Comparison of ENCODE assay signal across 22 cellular contexts in the genomic region with DNA sequence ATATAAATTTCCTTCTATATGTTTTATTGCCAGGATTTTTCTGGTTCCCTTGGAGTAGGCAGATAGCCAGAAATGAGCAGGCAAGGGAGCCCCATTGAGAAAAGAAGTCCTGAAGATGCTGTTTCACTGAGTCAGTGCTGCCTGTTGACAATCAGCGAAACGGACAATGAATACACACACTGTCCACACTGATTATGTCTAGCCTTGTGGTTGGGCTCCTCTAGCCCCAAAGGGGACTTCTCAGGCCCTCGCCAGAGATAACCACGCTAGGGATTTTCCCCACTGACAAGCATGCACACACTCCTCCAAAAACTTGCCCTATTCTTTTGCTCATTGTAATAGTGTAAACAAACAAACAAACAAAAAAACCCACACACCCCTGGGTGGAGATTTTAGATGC.
DNase-seq lines count a peak whose midpoint lies in the region; ATAC-seq, FAIRE-seq and TF ChIP-seq lines count a peak whose summit lies in the region.
"Had no signal": no experiment of that assay in that cellular context is flagged by ENCODE, and none has a peak within 500 bp of the region (broad histone marks: within the 10 kb centered on the region; RNA-seq: fewer than 3 reads in every experiment).

No MANE protein-coding gene starts in this region.

- DNase-seq in Ammon's horn (ENCODE audit: low spot score): peak; percentile 7
- peak; percentile 46 for DNase-seq in OCI-M1 (lab: John Stamatoyannopoulos, UW)
- DNase-seq in GM12878 (ENCODE audit: low read depth, low spot score): no peak
- peak; percentile 15 for DNase-seq in pons (ENCODE audit: low spot score)
- no peak for DNase-seq in erythroblast (lab: John Stamatoyannopoulos, UW)
- DNase-seq in activated T-helper 1 cell treated with anti-CD3 and anti-CD28 coated beads, Interleukin-12 subunit alpha, Interleukin-12 subunit beta, Interleukin-2, Interleukin-4 antibody, amounts not matched to agents 30 ng/mL and 10 ng/mL and 1 ng/mL, durations not matched to agents 14 hours and 24 hours and 36 hours (ENCODE audit: low spot score): no peak
- no peak for DNase-seq in OCI-LY7 (ENCODE audit: low spot score)
- DNase-seq: AML-193; CD4-positive, alpha-beta memory T cell; DMS153; DMS79; GF-D8; GM23248; HCEC 1CT; IMR-90 had no signal

- TF ChIP-seq CTCF in GM12878 (IDR thresholded peaks at IDR 0.05 in 2 of 3, conservative IDR thresholded peaks at IDR 0.05 in 1 of 3; ENCODE audit: control insufficient read depth in 2 of 3, extremely low read depth in 1 of 3, insufficient read depth in 1 of 3, low read depth in 3 of 3, low read length in 3 of 3) (no peak), OCI-LY7 (conservative IDR thresholded peaks at IDR 0.05; ENCODE audit: low read length) (no peak)

- H3K27ac ChIP-seq in GM12878 (ENCODE audit: control insufficient read depth, insufficient read depth): no peak overlapping the region
- no peak overlapping the region for H3K27ac ChIP-seq in OCI-LY7 (ENCODE audit: low read depth, low read length, poor library complexity, severe bottlenecking)
- H3K27ac ChIP-seq: 22Rv1, A549, BLaER1, GM23248 had no signal

- H2AFZ ChIP-seq in GM12878 (ENCODE audit: control insufficient read depth, low read depth, low read length) (no peak overlapping the region), OCI-LY7 (ENCODE audit: low read length) (no peak overlapping the region)
- H2AFZ ChIP-seq: GM23248 had no signal

- H3K4me1 ChIP-seq in GM12878 (ENCODE audit: control insufficient read depth, insufficient read depth, low read length) (no peaks in the 10 kb centered on the region), OCI-LY7 (ENCODE audit: insufficient read depth, low read length, poor library complexity, severe bottlenecking) (no peaks in the 10 kb centered on the region)
- H3K4me1 ChIP-seq: A549, BLaER1 had no signal

- RAD21 ChIA-PET in GM12878 (lab: Charles Lee; ENCODE audit: unreplicated experiment): no interaction called here

- H3K9ac ChIP-seq in GM12878 (ENCODE audit: control insufficient read depth, insufficient read depth, low read length): no peak overlapping the region
- H3K9ac ChIP-seq: BLaER1, GM23248 had no signal

- H3K4me1 Mint-ChIP-seq in activated T-helper 1 cell treated with anti-CD3 and anti-CD28 coated beads, Interleukin-12 subunit alpha, Interleukin-12 subunit beta, Interleukin-2, Interleukin-4 antibody, amounts not matched to agents 30 ng/mL and 10 ng/mL and 1 ng/mL, durations not matched to agents 14 hours and 24 hours and 36 hours (ENCODE audit: low read depth): no peaks in the 10 kb centered on the region
- H3K4me1 Mint-ChIP-seq: CD14-positive monocyte; CD4-positive, alpha-beta memory T cell had no signal

- TF ChIP-seq POLR2A in GM12878 (IDR thresholded peaks at IDR 0.05; ENCODE audit: low read depth, low read length): no peak
- no peak for TF ChIP-seq POLR2A in erythroblast (IDR thresholded peaks at IDR 0.05; ENCODE audit: low read length)

- FAIRE-seq in GM12878 (lab: Jason Lieb, UNC): no peak
- FAIRE-seq: A549, GM19239, HTR-8/SVneo had no signal

- H3K9me3 Mint-ChIP-seq in activated T-helper 1 cell treated with anti-CD3 and anti-CD28 coated beads, Interleukin-12 subunit alpha, Interleukin-12 subunit beta, Interleukin-2, Interleukin-4 antibody, amounts not matched to agents 30 ng/mL and 10 ng/mL and 1 ng/mL, durations not matched to agents 14 hours and 24 hours and 36 hours: peaks cover 10% of the 10 kb centered on the region

- H3K4me2 ChIP-seq in GM12878 (ENCODE audit: control insufficient read depth, insufficient read depth) (no peak overlapping the region), OCI-LY7 (ENCODE audit: low read length) (no peak overlapping the region)
- H3K4me2 ChIP-seq: A549, BLaER1 had no signal

- no peak overlapping the region for H3K4me3 Mint-ChIP-seq in activated T-helper 1 cell treated with anti-CD3 and anti-CD28 coated beads, Interleukin-12 subunit alpha, Interleukin-12 subunit beta, Interleukin-2, Interleukin-4 antibody, amounts not matched to agents 30 ng/mL and 10 ng/mL and 1 ng/mL, durations not matched to agents 14 hours and 24 hours and 36 hours
- H3K4me3 Mint-ChIP-seq: CD14-positive monocyte; CD4-positive, alpha-beta memory T cell had no signal

- POLR2A ChIA-PET in GM12878 (lab: Charles Lee) (no interaction called here), OCI-LY7 (lab: Charles Lee) (no interaction called here)

- WGBS in GM12878 (ENCODE audit: insufficient coverage, insufficient replicate concordance, low lambda C conversion rate, missing lambda C conversion rate): 11% methylated on average over 4 of the region's 4 CpGs

- H3K36me3 Mint-ChIP-seq in activated T-helper 1 cell treated with anti-CD3 and anti-CD28 coated beads, Interleukin-12 subunit alpha, Interleukin-12 subunit beta, Interleukin-2, Interleukin-4 antibody, amounts not matched to agents 30 ng/mL and 10 ng/mL and 1 ng/mL, durations not matched to agents 14 hours and 24 hours and 36 hours (ENCODE audit: low read depth): no peaks in the 10 kb centered on the region
- H3K36me3 Mint-ChIP-seq: CD14-positive monocyte; CD4-positive, alpha-beta memory T cell had no signal

- no peak for TF ChIP-seq RAD21 in GM12878 (IDR thresholded peaks at IDR 0.05; ENCODE audit: insufficient read depth, low read depth, low read length)

- H3K9me3 ChIP-seq in GM12878 (replicated peaks; ENCODE audit: control insufficient read depth, insufficient read depth, low read length) (no peaks in the 10 kb centered on the region), OCI-LY7 (ENCODE audit: low read length) (no peaks in the 10 kb centered on the region)
- H3K9me3 ChIP-seq: A549, BLaER1 had no signal

- BruUV-seq in GM12878 (replicated peaks; lab: Mats Ljungman, UMichigan) (no TSS peak), OCI-LY7 (replicated peaks; lab: Mats Ljungman, UMichigan) (no TSS peak)

- TF ChIP-seq EP300 in GM12878 (IDR thresholded peaks at IDR 0.05; ENCODE audit: borderline replicate concordance in 1 of 2, control insufficient read depth in 1 of 2, low read depth in 2 of 2, low read length in 2 of 2): no peak

- ATAC-seq in GM12878 (peak; percentile 80), HG02763 (IDR thresholded peaks at IDR 0.05; ENCODE audit: unreplicated experiment) (no peak)
- ATAC-seq: A549 had no signal

- H3K79me2 ChIP-seq in GM12878 (ENCODE audit: control insufficient read depth, insufficient read depth, low read length) (no peaks in the 10 kb centered on the region), OCI-LY7 (ENCODE audit: insufficient read depth, low read depth, low read length) (no peaks in the 10 kb centered on the region)

- H3K27ac Mint-ChIP-seq in activated T-helper 1 cell treated with anti-CD3 and anti-CD28 coated beads, Interleukin-12 subunit alpha, Interleukin-12 subunit beta, Interleukin-2, Interleukin-4 antibody, amounts not matched to agents 30 ng/mL and 10 ng/mL and 1 ng/mL, durations not matched to agents 14 hours and 24 hours and 36 hours: no peak overlapping the region
- H3K27ac Mint-ChIP-seq: CD14-positive monocyte; CD4-positive, alpha-beta memory T cell had no signal

- no peaks in the 10 kb centered on the region for H3K27me3 Mint-ChIP-seq in activated T-helper 1 cell treated with anti-CD3 and anti-CD28 coated beads, Interleukin-12 subunit alpha, Interleukin-12 subunit beta, Interleukin-2, Interleukin-4 antibody, amounts not matched to agents 30 ng/mL and 10 ng/mL and 1 ng/mL, durations not matched to agents 14 hours and 24 hours and 36 hours (ENCODE audit: insufficient read depth)
- H3K27me3 Mint-ChIP-seq: CD4-positive, alpha-beta memory T cell had no signal

- H3K27me3 ChIP-seq in GM12878 (replicated peaks in 1 of 2; ENCODE audit: control insufficient read depth in 2 of 2, insufficient read depth in 2 of 2, low read length in 1 of 2): no peaks in the 10 kb centered on the region

- intact Hi-C loops in GM12878 (cut with micrococcal nuclease; ENCODE audit: unreplicated experiment) (no loop called here), OCI-LY7 (cut with micrococcal nuclease; ENCODE audit: unreplicated experiment) (no loop called here)
- intact Hi-C loops in activated T-helper 1 cell treated with anti-CD3 and anti-CD28 coated beads, Interleukin-12 subunit alpha, Interleukin-12 subunit beta, Interleukin-2, Interleukin-4 antibody, amounts not matched to agents 30 ng/mL and 10 ng/mL and 1 ng/mL, durations not matched to agents 14 hours and 24 hours and 36 hours (cut with micrococcal nuclease): no loop called here

- in situ Hi-C loops in GM12878 (cut with MboI): no loop called here

- CTCF ChIA-PET in GM12878 (lab: Yijun Ruan, JAX): no interaction called here
- CTCF ChIA-PET in OCI-LY7 (lab: Charles Lee; ENCODE audit: unreplicated experiment): no interaction called here

- H3K9me2 ChIP-seq in OCI-LY7 (ENCODE audit: insufficient read depth, low read length): no peaks in the 10 kb centered on the region

- SMC1A ChIA-PET in GM12878 (lab: Charles Lee; ENCODE audit: uncharacterized antibody, unreplicated experiment): no interaction called here

- no peak overlapping the region for H3K4me3 ChIP-seq in GM12878
- H3K4me3 ChIP-seq in OCI-LY7 (ENCODE audit: low read depth, low read length, poor library complexity, severe bottlenecking): no peak overlapping the region
- H3K4me3 ChIP-seq: A549, BLaER1, GM23248 had no signal

- H3K36me3 ChIP-seq in GM12878 (ENCODE audit: control insufficient read depth in 2 of 2, insufficient read depth in 2 of 2, low read length in 1 of 2) (no peaks in the 10 kb centered on the region), OCI-LY7 (ENCODE audit: insufficient read depth, low read length) (no peaks in the 10 kb centered on the region)
- H3K36me3 ChIP-seq: BLaER1 had no signal

- no peaks in the 10 kb centered on the region for H4K20me1 ChIP-seq in GM12878 (ENCODE audit: control insufficient read depth, insufficient read depth)
- H4K20me1 ChIP-seq in OCI-LY7 (ENCODE audit: insufficient read depth, low read length): no peaks in the 10 kb centered on the region

TF ChIP-seq in GM12878, 131 proteins besides CTCF, POLR2A, EP300 and RAD21 (continues in another document):
- TF ChIP-seq POLR2AphosphoS2 (IDR thresholded peaks at IDR 0.05; ENCODE audit: low read depth, low read length): no peak
- TF ChIP-seq NR2F1 (conservative IDR thresholded peaks at IDR 0.05): no peak
- no peak for TF ChIP-seq FOXM1 (IDR thresholded peaks at IDR 0.05; ENCODE audit: low read depth, low read length)
- TF ChIP-seq MTA2 (IDR thresholded peaks at IDR 0.05; ENCODE audit: low read depth): no peak

Comparison
In these comparisons a context has a peak if more than half of its experiments do, and no peak if none do; other contexts are left out.
1. DNase-seq: peak in Ammon's horn (single experiment), OCI-M1 (single experiment) and pons (single experiment); none in GM12878 (single experiment), erythroblast (0 of 2), activated T-helper 1 cell treated with anti-CD3 and anti-CD28 coated beads, Interleukin-12 subunit alpha, Interleukin-12 subunit beta, Interleukin-2, Interleukin-4 antibody, amounts not matched to agents 30 ng/mL and 10 ng/mL and 1 ng/mL, durations not matched to agents 14 hours and 24 hours and 36 hours (single experiment) and OCI-LY7 (single experiment).